Comparison of ENCODE assay signal across 8 cellular contexts in the genomic region with DNA sequence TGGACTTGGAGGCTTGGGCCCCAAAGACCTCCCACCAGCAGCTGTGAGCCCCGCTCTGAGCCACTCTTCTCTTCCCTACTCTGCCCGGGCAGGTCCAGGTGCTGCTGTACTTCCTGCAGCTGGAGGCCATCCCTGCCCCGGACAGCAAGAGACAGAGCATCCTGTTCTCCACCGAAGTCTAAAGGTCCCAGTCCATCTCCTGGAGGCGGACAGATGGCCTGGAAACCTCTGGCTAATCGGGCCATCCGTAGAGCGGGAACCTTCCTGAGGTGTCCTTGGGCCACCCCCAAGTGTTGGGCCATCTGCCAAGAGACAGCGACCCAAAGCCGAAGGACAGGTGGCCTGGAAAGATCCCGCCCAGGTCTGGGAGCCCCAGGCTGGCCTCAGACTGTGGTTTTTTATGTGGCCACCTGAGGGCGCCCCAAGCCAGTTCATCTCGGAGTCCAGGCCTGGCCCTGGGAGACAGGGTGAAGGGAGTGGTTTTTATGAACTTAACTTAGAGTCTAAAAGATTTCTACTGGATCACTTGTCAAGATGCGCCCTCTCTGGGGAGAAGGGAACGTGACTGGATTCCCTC.
DNase-seq lines count a peak whose midpoint lies in the region; ATAC-seq and TF ChIP-seq lines count a peak whose summit lies in the region.

No MANE protein-coding gene starts in this region.

- peak in 2 of 8 donors; percentile 17 to 75 for ATAC-seq in heart right ventricle
- ATAC-seq in GM19328 (IDR thresholded peaks at IDR 0.05; ENCODE audit: unreplicated experiment), result no peak

- no peaks in the 10 kb centered on the region for H3K27me3 Mint-ChIP-seq in activated naive CD8-positive, alpha-beta T cell treated with anti-CD3 and anti-CD28 coated beads for 36 hours

- H3K4me3 ChIP-seq in heart right ventricle (no peak overlapping the region), skeletal muscle cell (ENCODE audit: low read depth, low read length) (no peak overlapping the region)

- intact Hi-C loops in heart right ventricle (cut with DNase I), result loop anchor here in 4 of 10 donors (2.0 to 10.0 kb wide), 2 partner anchors 71 to 279 kb away; no protein-coding TSS in a partner anchor

- H3K36me3 ChIP-seq in heart right ventricle, result peaks cover 0 to 36% (median 0%) of the 10 kb centered on the region in 9 donors

- no peaks in the 10 kb centered on the region for H3K27me3 ChIP-seq in heart right ventricle

- H3K27ac Mint-ChIP-seq in activated naive CD8-positive, alpha-beta T cell treated with anti-CD3 and anti-CD28 coated beads for 36 hours, result no peak overlapping the region

- H3K4me3 Mint-ChIP-seq in activated naive CD8-positive, alpha-beta T cell treated with anti-CD3 and anti-CD28 coated beads for 36 hours, result no peak overlapping the region

- no peaks in the 10 kb centered on the region for H3K36me3 Mint-ChIP-seq in activated naive CD8-positive, alpha-beta T cell treated with anti-CD3 and anti-CD28 coated beads for 36 hours

- H3K4me1 ChIP-seq in heart right ventricle, result peaks cover 0 to 8% (median 0%) of the 10 kb centered on the region in 9 donors

- no peaks in the 10 kb centered on the region for H3K9me3 Mint-ChIP-seq in activated naive CD8-positive, alpha-beta T cell treated with anti-CD3 and anti-CD28 coated beads for 36 hours

- TF ChIP-seq CTCF in heart right ventricle (IDR thresholded peaks at IDR 0.05), result peak; percentile 58 to 81 (median 66)

- H3K27ac ChIP-seq in heart right ventricle, result peak overlapping the region in 2 of 10 donors; percentile 26 to 41

- peak; percentile 65 for DNase-seq in COLO668 (lab: John Stamatoyannopoulos, UW; ENCODE audit: unreplicated experiment)
- peak; percentile 84 for DNase-seq in HT1080 (ENCODE audit: low read depth)
- DNase-seq in SHP77 treated with DMSO at 0.1 percent for 48 hours (lab: John Stamatoyannopoulos, UW), result peak; percentile 2
- peak; percentile 50 for DNase-seq in activated naive CD8-positive, alpha-beta T cell treated with anti-CD3 and anti-CD28 coated beads for 36 hours
- peak; percentile 43 to 77 for DNase-seq in heart right ventricle
- peak; percentile 24 for DNase-seq in skeletal muscle cell (ENCODE audit: low read depth)
- DNase-seq in occipital lobe (lab: John Stamatoyannopoulos, UW), result no peak

- no peaks in the 10 kb centered on the region for H3K9me3 ChIP-seq in heart right ventricle

- H3K4me1 Mint-ChIP-seq in activated naive CD8-positive, alpha-beta T cell treated with anti-CD3 and anti-CD28 coated beads for 36 hours, result no peaks in the 10 kb centered on the region

- WGBS in heart right ventricle, 2 donors, result 40 to 42% methylated on average over 15 of the region's 15 CpGs
